In the genomic region with DNA sequence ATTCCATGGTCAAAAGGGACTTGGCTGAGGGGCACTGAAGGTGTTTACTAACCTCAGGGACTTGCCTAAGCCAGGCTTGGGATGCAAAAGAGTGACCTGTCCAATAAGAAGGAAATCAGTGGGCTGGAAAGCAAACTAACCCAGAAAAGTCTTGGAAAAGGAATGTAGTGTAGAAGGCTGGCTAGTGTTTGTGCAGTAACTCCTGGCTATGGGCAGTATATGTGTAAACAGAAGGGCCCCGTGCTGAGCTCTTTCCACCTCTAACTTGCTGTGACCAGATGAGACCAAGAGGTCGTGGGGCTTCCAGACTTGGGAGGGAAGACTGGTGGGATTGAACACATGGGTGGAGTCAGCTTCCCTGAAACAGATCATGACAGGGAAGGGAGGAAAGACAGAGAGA, we compare ENCODE assay signal across 13 cellular contexts. TPM values are rescaled to one million over a fixed set of nuclear protein-coding genes. Genes with fewer than 3 reads are reported as not detected.
DNase-seq lines count a peak whose midpoint lies in the region; ATAC-seq and TF ChIP-seq lines count a peak whose summit lies in the region.
"Had no signal": no experiment of that assay in that cellular context is flagged by ENCODE, and none has a peak within 500 bp of the region (broad histone marks: within the 10 kb centered on the region; RNA-seq: fewer than 3 reads in every experiment).

No MANE protein-coding gene starts in this region.

- H3K79me1 ChIP-seq in mesenchymal stem cell (replicated peaks; ENCODE audit: low read length, poor library complexity, severe bottlenecking), result peaks cover 6% of the 10 kb centered on the region

- CTCF ChIA-PET in MCF 10A (lab: Yijun Ruan, JAX) (interaction anchor here (0.5 to 12.4 kb wide), 6 partner anchors 8 to 177 kb away, joined by 3 to 302 read pairs (median 4); a partner anchor contains a TSS), mammary epithelial cell (lab: Charles Lee; ENCODE audit: low non-redundant PET) (interaction anchor here (0.7 kb wide), 1 partner anchor 29 kb away, joined by 3 read pairs; no protein-coding TSS in a partner anchor)

- in situ Hi-C loops in mammary epithelial cell (cut with MboI; ENCODE audit: low sequenced_read_pairs in 2 of 2), result no loop called here

- H3K14ac ChIP-seq in mesenchymal stem cell (ENCODE audit: low read length in 2 of 2), result no peak overlapping the region

- peak overlapping the region in 1 of 2 experiments; percentile 38 for H3K23ac ChIP-seq in mesenchymal stem cell (ENCODE audit: low read length in 2 of 2)

- peak overlapping the region in 1 of 2 experiments; percentile 35 for H3K4ac ChIP-seq in mesenchymal stem cell (ENCODE audit: low read depth in 1 of 2, low read length in 2 of 2)

- H3K79me2 ChIP-seq in mammary epithelial cell (ENCODE audit: insufficient read depth, low read length), result peaks cover 16% of the 10 kb centered on the region

- intact Hi-C loops in MCF 10A (cut with micrococcal nuclease), result no loop called here
- intact Hi-C loops in mammary epithelial cell (cut with micrococcal nuclease), result no loop called here

- peak overlapping the region; percentile 13 for H3K4me3 Mint-ChIP-seq in MCF 10A (ENCODE audit: unreplicated experiment)
- no peak overlapping the region for H3K4me3 Mint-ChIP-seq in activated naive CD8-positive, alpha-beta T cell treated with anti-CD3 and anti-CD28 coated beads for 36 hours
- H3K4me3 Mint-ChIP-seq in type B pancreatic cell, result peak overlapping the region; percentile 81
- H3K4me3 Mint-ChIP-seq in stimulated activated naive B cell treated with anti-CD40 and anti-IgM and Interleukin-4, amounts not matched to agents 10 μg/mL and 1 μg/mL and 100 μg/mL, for 72 hours, result no peak overlapping the region

- peak overlapping the region in 1 of 2 experiments; percentile 19 for H2BK12ac ChIP-seq in mesenchymal stem cell (ENCODE audit: low read length in 2 of 2)

- no peak overlapping the region for H2BK15ac ChIP-seq in mesenchymal stem cell (ENCODE audit: low read depth, poor library complexity, severe bottlenecking)

- H2BK5ac ChIP-seq in mesenchymal stem cell (ENCODE audit: low read depth, low read length, poor library complexity, severe bottlenecking), result no peak overlapping the region

- H2BK120ac ChIP-seq in mesenchymal stem cell (ENCODE audit: low read depth, low read length), result no peak overlapping the region

- no peak overlapping the region for H3K18ac ChIP-seq in mesenchymal stem cell (ENCODE audit: low read depth in 1 of 2, low read length in 2 of 2)

- no peaks in the 10 kb centered on the region for H3K9me3 Mint-ChIP-seq in MCF 10A (ENCODE audit: unreplicated experiment)
- H3K9me3 Mint-ChIP-seq in activated naive CD8-positive, alpha-beta T cell treated with anti-CD3 and anti-CD28 coated beads for 36 hours, result no peaks in the 10 kb centered on the region
- no peaks in the 10 kb centered on the region for H3K9me3 Mint-ChIP-seq in type B pancreatic cell
- H3K9me3 Mint-ChIP-seq in stimulated activated naive B cell treated with anti-CD40 and anti-IgM and Interleukin-4, amounts not matched to agents 10 μg/mL and 1 μg/mL and 100 μg/mL, for 72 hours, result no peaks in the 10 kb centered on the region

- TF ChIP-seq CTCF in MCF 10A (IDR thresholded peaks at IDR 0.05; ENCODE audit: unreplicated experiment) (no peak), mammary epithelial cell (conservative IDR thresholded peaks at IDR 0.05 in 1 of 2, IDR thresholded peaks at IDR 0.05 in 1 of 2; ENCODE audit: extremely low read depth in 1 of 2, insufficient read depth in 1 of 2, low read depth in 1 of 2, low read length in 2 of 2) (no peak), type B pancreatic cell (conservative IDR thresholded peaks at IDR 0.05) (no peak)

- H3K4me2 ChIP-seq in mammary epithelial cell (ENCODE audit: insufficient read depth, low read depth, low read length), result no peak overlapping the region
- no peak overlapping the region for H3K4me2 ChIP-seq in mesenchymal stem cell (ENCODE audit: low read length, poor library complexity, severe bottlenecking)

- H2AFZ ChIP-seq in mammary epithelial cell (ENCODE audit: low read depth, low read length) (no peak overlapping the region), mesenchymal stem cell (ENCODE audit: low read depth, low read length) (no peak overlapping the region)

- ATAC-seq in stimulated activated naive B cell treated with anti-CD40 and anti-IgM and Interleukin-4, amounts not matched to agents 10 μg/mL and 1 μg/mL and 100 μg/mL, for 72 hours (replicated peaks), result no peak
- ATAC-seq in HG02759 (IDR thresholded peaks at IDR 0.05; ENCODE audit: unreplicated experiment), result no peak
- ATAC-seq: foreskin keratinocyte had no signal

- POLR2A ChIA-PET in MCF 10A (lab: Yijun Ruan, JAX), result interaction anchor here (1.1 to 1.3 kb wide), 3 partner anchors 8 to 26 kb away, joined by 3 to 6 read pairs (median 3); a partner anchor contains a TSS

- no peak overlapping the region for H4K91ac ChIP-seq in mesenchymal stem cell (ENCODE audit: low read length)

- H3K4me3 ChIP-seq in mammary epithelial cell (replicated peaks in 1 of 3; ENCODE audit: insufficient read depth in 1 of 3, low read depth in 2 of 3, low read length in 3 of 3) (no peak overlapping the region), mesenchymal stem cell (ENCODE audit: insufficient read depth in 1 of 2, low read depth in 1 of 2, low read length in 2 of 2) (no peak overlapping the region)

- H3K36me3 ChIP-seq in mammary epithelial cell (ENCODE audit: insufficient read depth, low read length), result no peaks in the 10 kb centered on the region
- peaks cover 18 to 41% of the 10 kb centered on the region in 2 experiments for H3K36me3 ChIP-seq in mesenchymal stem cell (ENCODE audit: control insufficient read depth in 1 of 2, insufficient read depth in 2 of 2, low read depth in 1 of 2, low read length in 2 of 2)

- no peak overlapping the region for H3K27ac Mint-ChIP-seq in MCF 10A (ENCODE audit: low read depth, unreplicated experiment)
- H3K27ac Mint-ChIP-seq in activated naive CD8-positive, alpha-beta T cell treated with anti-CD3 and anti-CD28 coated beads for 36 hours, result peak overlapping the region; percentile 64
- peak overlapping the region; percentile 73 for H3K27ac Mint-ChIP-seq in type B pancreatic cell
- H3K27ac Mint-ChIP-seq in stimulated activated naive B cell treated with anti-CD40 and anti-IgM and Interleukin-4, amounts not matched to agents 10 μg/mL and 1 μg/mL and 100 μg/mL, for 72 hours, result no peak overlapping the region

- H2AK5ac ChIP-seq in mesenchymal stem cell (ENCODE audit: low read length, severe bottlenecking), result no peak overlapping the region

- H3K27ac ChIP-seq in mammary epithelial cell (ENCODE audit: insufficient read depth, low read depth, low read length) (no peak overlapping the region), mesenchymal stem cell (ENCODE audit: low read length, poor library complexity, severe bottlenecking) (no peak overlapping the region)
- H3K27ac ChIP-seq: foreskin keratinocyte had no signal

- no peaks in the 10 kb centered on the region for H4K20me1 ChIP-seq in mammary epithelial cell (ENCODE audit: insufficient read depth, low read length)

- H3K4me1 Mint-ChIP-seq in MCF 10A (ENCODE audit: insufficient read depth, unreplicated experiment) (peaks cover 32% of the 10 kb centered on the region), type B pancreatic cell (ENCODE audit: unreplicated experiment) (peaks cover 33% of the 10 kb centered on the region)
- peaks cover 54% of the 10 kb centered on the region for H3K4me1 Mint-ChIP-seq in activated naive CD8-positive, alpha-beta T cell treated with anti-CD3 and anti-CD28 coated beads for 36 hours
- peaks cover 30 to 40% of the 10 kb centered on the region in 2 donors for H3K4me1 Mint-ChIP-seq in stimulated activated naive B cell treated with anti-CD40 and anti-IgM and Interleukin-4, amounts not matched to agents 10 μg/mL and 1 μg/mL and 100 μg/mL, for 72 hours

- no peak overlapping the region for H4K8ac ChIP-seq in mesenchymal stem cell (ENCODE audit: low read length)

- peaks cover 27% of the 10 kb centered on the region for H3K4me1 ChIP-seq in mammary epithelial cell (ENCODE audit: insufficient read depth, low read length)
- H3K4me1 ChIP-seq in mesenchymal stem cell (ENCODE audit: control insufficient read depth, insufficient read depth, low read depth, low read length), result peaks cover 34% of the 10 kb centered on the region

- 83% methylated on average over 2 of the region's 2 CpGs for WGBS in mammary epithelial cell (ENCODE audit: low coverage, missing lambda C conversion rate)
- WGBS in mesenchymal stem cell, result 56% methylated on average over 2 of the region's 2 CpGs

- dilution Hi-C loops in mammary epithelial cell (cut with HindIII; ENCODE audit: low sequenced_read_pairs), result loop anchor here (5.0 kb wide), 2 partner anchors 35 to 55 kb away; a partner anchor contains a TSS

- H3K27me3 Mint-ChIP-seq in MCF 10A (ENCODE audit: insufficient read depth, unreplicated experiment) (no peaks in the 10 kb centered on the region), type B pancreatic cell (no peaks in the 10 kb centered on the region)
- no peaks in the 10 kb centered on the region for H3K27me3 Mint-ChIP-seq in activated naive CD8-positive, alpha-beta T cell treated with anti-CD3 and anti-CD28 coated beads for 36 hours
- H3K27me3 Mint-ChIP-seq in stimulated activated naive B cell treated with anti-CD40 and anti-IgM and Interleukin-4, amounts not matched to agents 10 μg/mL and 1 μg/mL and 100 μg/mL, for 72 hours, result no peaks in the 10 kb centered on the region

- DNase-seq in MCF 10A (ENCODE audit: unreplicated experiment), result no peak
- no peak for DNase-seq in mammary epithelial cell
- no peak for DNase-seq in activated naive CD8-positive, alpha-beta T cell treated with anti-CD3 and anti-CD28 coated beads for 36 hours
- DNase-seq in mesenchymal stem cell, result peak; percentile 33
- no peak for DNase-seq in type B pancreatic cell (ENCODE audit: extremely low spot score, unreplicated experiment)
- DNase-seq in stimulated activated naive B cell treated with anti-CD40 and anti-IgM and Interleukin-4, amounts not matched to agents 10 μg/mL and 1 μg/mL and 100 μg/mL, for 72 hours, result no peak
- no peak for DNase-seq in anterior cingulate cortex (lab: John Stamatoyannopoulos, UW)
- DNase-seq: activated CD4-positive, CD25-positive, alpha-beta regulatory T cell; dermis blood vessel endothelial cell; foreskin keratinocyte; NCI-H2171 had no signal

- BruUV-seq in MCF 10A (replicated peaks; lab: Mats Ljungman, UMichigan) (no TSS peak), mammary epithelial cell (replicated peaks; lab: Mats Ljungman, UMichigan) (no TSS peak)

- H3K9ac ChIP-seq in mammary epithelial cell (ENCODE audit: insufficient read depth, low read length) (no peak overlapping the region), mesenchymal stem cell (ENCODE audit: low read length) (no peak overlapping the region)

- no peaks in the 10 kb centered on the region for H3K9me3 ChIP-seq in mammary epithelial cell (replicated peaks; ENCODE audit: insufficient read depth, low read length)
- no peaks in the 10 kb centered on the region for H3K9me3 ChIP-seq in mesenchymal stem cell (ENCODE audit: control insufficient read depth, low read length)

- H3K36me3 Mint-ChIP-seq in MCF 10A (ENCODE audit: insufficient read depth, unreplicated experiment), result peaks cover 27% of the 10 kb centered on the region
- H3K36me3 Mint-ChIP-seq in activated naive CD8-positive, alpha-beta T cell treated with anti-CD3 and anti-CD28 coated beads for 36 hours, result peaks cover 6% of the 10 kb centered on the region
- peaks cover 14% of the 10 kb centered on the region for H3K36me3 Mint-ChIP-seq in type B pancreatic cell
- H3K36me3 Mint-ChIP-seq in stimulated activated naive B cell treated with anti-CD40 and anti-IgM and Interleukin-4, amounts not matched to agents 10 μg/mL and 1 μg/mL and 100 μg/mL, for 72 hours, result peaks cover 9 to 14% of the 10 kb centered on the region in 2 donors

- H3K27me3 ChIP-seq in mammary epithelial cell (ENCODE audit: insufficient read depth, low read length) (no peaks in the 10 kb centered on the region), mesenchymal stem cell (ENCODE audit: control insufficient read depth in 1 of 2, insufficient read depth in 1 of 2, low read length in 2 of 2) (no peaks in the 10 kb centered on the region)
- H3K27me3 ChIP-seq: foreskin keratinocyte had no signal

RNA-seq across cellular contexts. Expression of a gene that starts 4.1 kb away (rescaled TPM):
- total RNA-seq in MCF 10A (2022) (8.9 and 10.4 TPM in 2 replicates), mammary epithelial cell (10 to 100 TPM; 17.6 to 30.2 TPM), type B pancreatic cell (ENCODE audit: low replicate concordance) (28.5 and 38.8 TPM in 2 replicates)
- polyA plus RNA-seq in mammary epithelial cell, result 16.5 TPM
- polyA minus RNA-seq in mammary epithelial cell, result 37.4 TPM
- total RNA-seq in activated naive CD8-positive, alpha-beta T cell treated with anti-CD3 and anti-CD28 coated beads for 36 hours, result 10 to 100 TPM in 1 of 2 experiments, 1 to 10 TPM in 1; 9.4 to 11.6 TPM
- polyA plus RNA-seq in mesenchymal stem cell (2013, experiment 1 of 2), result 9.3 TPM
- polyA plus RNA-seq in mesenchymal stem cell (2013, experiment 2 of 2), result 8.1 TPM

RNA-seq across cellular contexts. Expression of a gene that starts 5.6 kb away (rescaled TPM):
- total RNA-seq in MCF 10A (2022), result 17.6 and 24.1 TPM in 2 replicates
- 10 to 100 TPM in 1 of 2 donors, 1 to 10 TPM in 1; 9.4 to 16.3 TPM for total RNA-seq in mammary epithelial cell
- 12.2 TPM for polyA plus RNA-seq in mammary epithelial cell
- polyA minus RNA-seq in mammary epithelial cell, result 31.7 TPM
- 10 to 100 TPM; 13.0 to 14.4 TPM for total RNA-seq in activated naive CD8-positive, alpha-beta T cell treated with anti-CD3 and anti-CD28 coated beads for 36 hours
- 10.7 TPM for polyA plus RNA-seq in mesenchymal stem cell (2013, experiment 1 of 2)
- 9.8 TPM for polyA plus RNA-seq in mesenchymal stem cell (2013, experiment 2 of 2)
- total RNA-seq in type B pancreatic cell (ENCODE audit: low replicate concordance), result 16.3 and 20.4 TPM in 2 replicates

RNA-seq across cellular contexts. Expression of a gene that starts 20.5 kb away (rescaled TPM):
- total RNA-seq in MCF 10A (2022) (0.37 and 0.61 TPM in 2 replicates), mammary epithelial cell (1 to 10 TPM in 1 of 2 donors, under 1 TPM in 1; 0.67 to 1.5 TPM), type B pancreatic cell (ENCODE audit: low replicate concordance) (5.8 and 9.5 TPM in 2 replicates)
- polyA plus RNA-seq in mammary epithelial cell, result 1.1 TPM
- not detected for polyA minus RNA-seq in mammary epithelial cell
- not detected for total RNA-seq in activated naive CD8-positive, alpha-beta T cell treated with anti-CD3 and anti-CD28 coated beads for 36 hours
- 0.23 TPM for polyA plus RNA-seq in mesenchymal stem cell (2013, experiment 1 of 2)
- polyA plus RNA-seq in mesenchymal stem cell (2013, experiment 2 of 2), result 0.16 TPM
- total RNA-seq: Daoy, dermis blood vessel endothelial cell had no signal

RNA-seq across cellular contexts. Expression of a gene that starts 28.0 kb away (rescaled TPM):
- 270 TPM in 2 replicates for total RNA-seq in MCF 10A (2022)
- 100 to 1,000 TPM; 113 to 169 TPM for total RNA-seq in mammary epithelial cell
- polyA plus RNA-seq in mammary epithelial cell, result 145 TPM
- 269 TPM for polyA minus RNA-seq in mammary epithelial cell
- total RNA-seq in activated naive CD8-positive, alpha-beta T cell treated with anti-CD3 and anti-CD28 coated beads for 36 hours, result 100 to 1,000 TPM; 160 to 166 TPM
- polyA plus RNA-seq in mesenchymal stem cell (2013, experiment 1 of 2), result 216 TPM
- 216 TPM for polyA plus RNA-seq in mesenchymal stem cell (2013, experiment 2 of 2)
- total RNA-seq in type B pancreatic cell (ENCODE audit: low replicate concordance), result 129 and 181 TPM in 2 replicates

RNA-seq across cellular contexts. Expression of a gene that starts 33.8 kb away (rescaled TPM):
- 1.2 and 2.3 TPM in 2 replicates for total RNA-seq in MCF 10A (2022)
- under 1 TPM; 0.17 to 0.47 TPM for total RNA-seq in mammary epithelial cell
- 0.42 TPM for polyA plus RNA-seq in mammary epithelial cell
- polyA minus RNA-seq in mammary epithelial cell, result not detected
- total RNA-seq in activated naive CD8-positive, alpha-beta T cell treated with anti-CD3 and anti-CD28 coated beads for 36 hours, result under 1 TPM; 0.52 to 0.54 TPM
- polyA plus RNA-seq in mesenchymal stem cell (2013, experiment 1 of 2), result 0.12 TPM
- polyA plus RNA-seq in mesenchymal stem cell (2013, experiment 2 of 2), result 0.12 TPM
- total RNA-seq in type B pancreatic cell (ENCODE audit: low replicate concordance), result 27.7 and 70.3 TPM in 2 replicates

Comparison
In these comparisons a context has a peak if more than half of its experiments do, and no peak if none do; other contexts are left out.
1. H3K27ac Mint-ChIP-seq: peak in activated naive CD8-positive, alpha-beta T cell treated with anti-CD3 and anti-CD28 coated beads for 36 hours (single experiment) and type B pancreatic cell (single experiment); none in MCF 10A (single experiment) and stimulated activated naive B cell treated with anti-CD40 and anti-IgM and Interleukin-4, amounts not matched to agents 10 μg/mL and 1 μg/mL and 100 μg/mL, for 72 hours (single experiment).
2. H3K4me3 Mint-ChIP-seq: peak in MCF 10A (single experiment) and type B pancreatic cell (single experiment); none in activated naive CD8-positive, alpha-beta T cell treated with anti-CD3 and anti-CD28 coated beads for 36 hours (single experiment) and stimulated activated naive B cell treated with anti-CD40 and anti-IgM and Interleukin-4, amounts not matched to agents 10 μg/mL and 1 μg/mL and 100 μg/mL, for 72 hours (0 of 2).